ENCODE assay signal across 27 cellular contexts in the genomic region with DNA sequence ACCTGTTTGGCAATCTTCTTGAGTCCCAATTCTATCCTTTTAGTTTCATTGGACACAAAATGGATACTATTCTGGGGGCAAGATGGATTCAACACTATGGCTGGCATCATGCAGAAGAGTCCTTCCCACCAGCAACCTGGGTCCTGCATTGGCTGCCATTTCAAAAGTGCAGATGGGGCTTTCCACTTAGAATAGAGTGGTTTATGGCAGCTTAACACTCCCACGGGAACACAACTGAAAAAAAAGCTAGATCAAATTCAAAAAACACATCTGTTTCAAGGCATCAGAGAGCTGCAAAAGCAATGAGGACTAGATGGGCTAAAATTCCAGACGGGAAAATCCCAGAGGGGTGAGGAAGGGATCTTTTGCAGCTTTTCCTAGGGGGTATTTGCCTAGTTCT. TPM values are rescaled to one million over a fixed set of nuclear protein-coding genes. Genes with fewer than 3 reads are reported as not detected.
DNase-seq lines count a peak whose midpoint lies in the region; ATAC-seq, FAIRE-seq and TF ChIP-seq lines count a peak whose summit lies in the region.
"Had no signal": no experiment of that assay in that cellular context is flagged by ENCODE, and none has a peak within 500 bp of the region (broad histone marks: within the 10 kb centered on the region; RNA-seq: fewer than 3 reads in every experiment).

No MANE protein-coding gene starts in this region.

- no peak overlapping the region for H3K56ac ChIP-seq in H1 (replicated peaks; ENCODE audit: insufficient read length, low read depth, low read length)

- H3K9me3 Mint-ChIP-seq in T-cell: no peaks in the 10 kb centered on the region
- H3K9me3 Mint-ChIP-seq: activated naive CD8-positive, alpha-beta T cell treated with anti-CD3 and anti-CD28 coated beads for 36 hours; activated T-helper 17 cell treated with anti-CD3 and anti-CD28 coated beads, Interleukin-2, amount 50 U/mL, for 72 hours had no signal

- 79% methylated on average over 2 of the region's 2 CpGs; no CpG with 5 or more reads in 1 of the 2 experiments for WGBS in H1 (ENCODE audit: extremely low coverage in 1 of 2, insufficient coverage in 1 of 2, insufficient read length in 1 of 2, insufficient replicate concordance in 2 of 2, low coverage in 1 of 2, low lambda C conversion rate in 2 of 2, missing lambda C conversion rate in 1 of 2), 2 experiments

- no peak for TF ChIP-seq EP300 in H1 (IDR thresholded peaks at IDR 0.05; ENCODE audit: borderline replicate concordance in 1 of 2, low read depth in 2 of 2, low read length in 2 of 2)

- H3K9me3 ChIP-seq in H1 (ENCODE audit: insufficient read depth in 2 of 2, low read depth in 1 of 2, low read length in 1 of 2): no peaks in the 10 kb centered on the region
- H3K9me3 ChIP-seq: SK-N-SH, tibial artery had no signal

- POLR2A ChIA-PET in H1 (lab: Charles Lee; ENCODE audit: partially characterized antibody): no interaction called here
- POLR2A ChIA-PET in T-cell (lab: Charles Lee): no interaction called here

- H2AK5ac ChIP-seq in H1 (ENCODE audit: low read depth, low read length): no peak overlapping the region

- H4K8ac ChIP-seq in H1 (ENCODE audit: extremely low read depth, insufficient read depth, low read length): no peak overlapping the region

- no peak overlapping the region for H2BK120ac ChIP-seq in H1 (replicated peaks; ENCODE audit: low read depth, low read length)

- no peaks in the 10 kb centered on the region for H3K79me1 ChIP-seq in H1 (ENCODE audit: low read depth, low read length)

- H3K4ac ChIP-seq in H1 (replicated peaks; ENCODE audit: insufficient read length, low read depth, low read length): no peak overlapping the region

- peaks cover 0 to 8% (median 2%) of the 10 kb centered on the region in 3 donors for H3K4me1 Mint-ChIP-seq in T-cell
- H3K4me1 Mint-ChIP-seq: activated T-helper 17 cell treated with anti-CD3 and anti-CD28 coated beads, Interleukin-2, amount 50 U/mL, for 72 hours had no signal

- H2BK12ac ChIP-seq in H1 (ENCODE audit: low read depth, low read length): no peak overlapping the region

- H4K5ac ChIP-seq in H1 (ENCODE audit: insufficient read length, low read depth, low read length): no peak overlapping the region

- H3K4me3 ChIP-seq in GM12865 (ENCODE audit: low read depth, low read length): 0 out of 2 replicates have a peak overlapping the region, but pooled peaks have one; percentile 14
- H3K4me3 ChIP-seq in H1 (ENCODE audit: extremely low read depth in 1 of 4, insufficient read depth in 2 of 4, low read depth in 3 of 4, low read length in 4 of 4): no peak overlapping the region
- H3K4me3 ChIP-seq: hepatocyte, tibial artery had no signal

- CTCF ChIA-PET in H1 (lab: Charles Lee; ENCODE audit: partially characterized antibody): interaction anchor here (1.0 to 1.4 kb wide), 4 partner anchors 16 to 398 kb away, joined by 3 to 4 read pairs (median 3); a partner anchor contains a TSS
- CTCF ChIA-PET in T-cell (lab: Charles Lee): no interaction called here

- H3K4me2 ChIP-seq in H1 (ENCODE audit: insufficient read depth in 1 of 2, low read depth in 2 of 2, low read length in 2 of 2): no peak overlapping the region
- H3K4me2 ChIP-seq: hepatocyte, SK-N-SH had no signal

- ATAC-seq in HG03432 (IDR thresholded peaks at IDR 0.05; ENCODE audit: unreplicated experiment) (peak; percentile 54), GM18505 (IDR thresholded peaks at IDR 0.05; ENCODE audit: unreplicated experiment) (no peak), GM21786 (IDR thresholded peaks at IDR 0.05; ENCODE audit: unreplicated experiment) (no peak), T-cell (replicated peaks in 1 of 4) (no peak)
- ATAC-seq: activated CD4-positive, CD25-positive, alpha-beta regulatory T cell treated with anti-CD3 and anti-CD28 coated beads, Interleukin-2, amount 50 U/mL, for 24 hours; activated T-helper 17 cell treated with anti-CD3 and anti-CD28 coated beads, Interleukin-2, amount 50 U/mL, for 72 hours had no signal

- no peaks in the 10 kb centered on the region for H3K79me2 ChIP-seq in H1 (ENCODE audit: control insufficient read depth in 1 of 2, insufficient read depth in 2 of 2, low read length in 2 of 2)
- H3K79me2 ChIP-seq: hepatocyte had no signal

- H3K4me3 Mint-ChIP-seq in T-cell: no peak overlapping the region
- H3K4me3 Mint-ChIP-seq: activated naive CD8-positive, alpha-beta T cell treated with anti-CD3 and anti-CD28 coated beads for 36 hours; activated T-helper 17 cell treated with anti-CD3 and anti-CD28 coated beads, Interleukin-2, amount 50 U/mL, for 72 hours had no signal

- H3K4me1 ChIP-seq in H1 (replicated peaks in 1 of 4; ENCODE audit: control insufficient read depth in 3 of 4, insufficient read depth in 4 of 4, low read length in 3 of 4): no peaks in the 10 kb centered on the region

- H3K27me3 Mint-ChIP-seq in T-cell: peaks cover 3 to 7% of the 10 kb centered on the region in 2 donors

- no peak overlapping the region for H3K14ac ChIP-seq in H1 (ENCODE audit: insufficient read length)

- no peak for FAIRE-seq in H1 (lab: Jason Lieb, UNC)
- FAIRE-seq: islet of Langerhans, RCC 7860 had no signal

- no peak overlapping the region for H3K23ac ChIP-seq in H1 (ENCODE audit: insufficient read length)

- H4K91ac ChIP-seq in H1 (replicated peaks; ENCODE audit: insufficient read length, low read length): no peak overlapping the region

- TF ChIP-seq CTCF in GM12865 (IDR thresholded peaks at IDR 0.05; ENCODE audit: insufficient read depth, low read depth, low read length, missing control alignments): no peak
- TF ChIP-seq CTCF in H1 (IDR thresholded peaks at IDR 0.05; ENCODE audit: control extremely low read depth in 1 of 3, insufficient read depth in 1 of 3, low read depth in 1 of 3, low read length in 3 of 3): no peak

- TF ChIP-seq POLR2A in H1 (IDR thresholded peaks at IDR 0.05; ENCODE audit: control extremely low read depth in 1 of 2, low read depth in 2 of 2, low read length in 2 of 2): no peak
- no peak for TF ChIP-seq POLR2A in GM18505 (IDR thresholded peaks at IDR 0.05; ENCODE audit: borderline replicate concordance, extremely low read depth, insufficient read depth, insufficient read length)

- H2BK5ac ChIP-seq in H1 (ENCODE audit: low read depth, low read length): no peak overlapping the region

- no peak overlapping the region for H3K27ac ChIP-seq in H1 (ENCODE audit: low read depth, low read length)
- H3K27ac ChIP-seq: hepatocyte, tibial artery had no signal

- H3K23me2 ChIP-seq in H1 (ENCODE audit: low read depth, low read length): no peaks in the 10 kb centered on the region

- no peaks in the 10 kb centered on the region for H3K36me3 Mint-ChIP-seq in T-cell
- H3K36me3 Mint-ChIP-seq: activated naive CD8-positive, alpha-beta T cell treated with anti-CD3 and anti-CD28 coated beads for 36 hours had no signal

- H3K18ac ChIP-seq in H1 (ENCODE audit: extremely low read depth, low read length): no peak overlapping the region

- no peak for TF ChIP-seq RAD21 in H1 (IDR thresholded peaks at IDR 0.05 in 1 of 2, conservative IDR thresholded peaks at IDR 0.05 in 1 of 2; ENCODE audit: low read depth in 2 of 2, low read length in 2 of 2)

- no peak overlapping the region for H2BK15ac ChIP-seq in H1 (ENCODE audit: low read length)

- 0 out of 2 replicates have a peak overlapping the region, but pooled peaks have one; percentile 59 for H2AFZ ChIP-seq in H1 (ENCODE audit: low read length)
- H2AFZ ChIP-seq: hepatocyte had no signal

- H3K9ac ChIP-seq in H1 (replicated peaks in 1 of 4; ENCODE audit: extremely low read depth in 1 of 4, low read depth in 3 of 4, low read length in 3 of 4): no peak overlapping the region
- H3K9ac ChIP-seq: SK-N-SH had no signal

- no peak overlapping the region for H3K27ac Mint-ChIP-seq in T-cell
- H3K27ac Mint-ChIP-seq: activated naive CD8-positive, alpha-beta T cell treated with anti-CD3 and anti-CD28 coated beads for 36 hours; activated T-helper 17 cell treated with anti-CD3 and anti-CD28 coated beads, Interleukin-2, amount 50 U/mL, for 72 hours had no signal

- H2BK20ac ChIP-seq in H1 (ENCODE audit: low read length): no peak overlapping the region

- no peaks in the 10 kb centered on the region for H3K27me3 ChIP-seq in H1 (replicated peaks in 1 of 4; ENCODE audit: control insufficient read depth in 3 of 4, extremely low read depth in 1 of 4, insufficient read depth in 3 of 4, low read length in 3 of 4)
- H3K27me3 ChIP-seq: hepatocyte, tibial artery had no signal

- H4K20me1 ChIP-seq in H1 (replicated peaks in 1 of 2; ENCODE audit: control insufficient read depth in 1 of 2, insufficient read depth in 2 of 2, low read length in 2 of 2): no peaks in the 10 kb centered on the region

- H3K36me3 ChIP-seq in H1 (ENCODE audit: control insufficient read depth in 2 of 4, insufficient read depth in 4 of 4, low read length in 3 of 4): no peaks in the 10 kb centered on the region
- H3K36me3 ChIP-seq: tibial artery had no signal

- DNase-seq in Ammon's horn (ENCODE audit: low spot score) (peak; percentile 18), GM12865 (ENCODE audit: low read depth) (peak; percentile 49), H1 (ENCODE audit: low read depth in 1 of 2, low spot score in 2 of 2) (no peak), NCI-H748 treated with DMSO at 0.1 percent for 48 hours (lab: John Stamatoyannopoulos, UW) (no peak), T-cell (no peak)
- DNase-seq: activated naive CD8-positive, alpha-beta T cell treated with anti-CD3 and anti-CD28 coated beads for 36 hours; cortex of kidney; mammary epithelial cell; NCI-H1092 treated with DMSO at 0.1 percent for 48 hours; NCI-H2081 treated with DMSO at 0.1 percent for 48 hours; NCI-H774; SK-N-SH; stimulated activated naive CD4-positive, alpha-beta T cell treated with Interleukin-2 at 50 U/mL for 16 hours; T1000; tibial artery had no signal

TF ChIP-seq in H1, 55 proteins besides CTCF, POLR2A, EP300 and RAD21 (continues in another document):
- TF ChIP-seq CEBPB (IDR thresholded peaks at IDR 0.05; ENCODE audit: low read depth, low read length): no peak
- TF ChIP-seq TAF7 (optimal IDR thresholded peaks at IDR 0.05; ENCODE audit: borderline replicate concordance, low read depth, low read length): no peak
- no peak for TF ChIP-seq GTF2F1 (IDR thresholded peaks at IDR 0.05; ENCODE audit: borderline replicate concordance, low read depth, low read length)
- no peak for TF ChIP-seq SIN3A (conservative IDR thresholded peaks at IDR 0.05 in 1 of 2, IDR thresholded peaks at IDR 0.05 in 1 of 2; ENCODE audit: low read depth in 1 of 2, low read length in 2 of 2)
- no peak for TF ChIP-seq JUND (IDR thresholded peaks at IDR 0.05; ENCODE audit: low read length)
- no peak for TF ChIP-seq BCL11A (IDR thresholded peaks at IDR 0.05; ENCODE audit: low read depth in 2 of 2, low read length in 2 of 2)

RNA-seq across cellular contexts. Expression of a gene that starts 11.2 kb away (rescaled TPM):
- total RNA-seq in H1 (2021; fragmentation: NEBNext Ultra II Directional; extraction: Animal tissue kit (Norgen Biotek cat#: 25700)): not detected in 2 replicates
- not detected in 2 replicates for polyA plus RNA-seq in H1 (2011; rRNA removed)
- not detected for polyA plus RNA-seq in H1 (2011; cell fraction: cytosol; rRNA removed)
- not detected for polyA plus RNA-seq in H1 (2011; cell fraction: nucleus; rRNA removed)
- not detected in 4 replicates for polyA plus RNA-seq in H1 (2012, experiment 1 of 2)
- not detected for polyA plus RNA-seq in H1 (2012, experiment 2 of 2)
- not detected for polyA plus RNA-seq in H1 (2013, experiment 1 of 2)
- not detected for polyA plus RNA-seq in H1 (2013, experiment 2 of 2)
- not detected in 2 replicates for polyA minus RNA-seq in H1 (2011; rRNA and poly(A)+ RNA removed)
- not detected for polyA minus RNA-seq in H1 (2011; cell fraction: cytosol; rRNA and poly(A)+ RNA removed)
- polyA minus RNA-seq in H1 (2011; cell fraction: nucleus; rRNA and poly(A)+ RNA removed): not detected
- not detected for total RNA-seq in T-cell
- total RNA-seq: activated naive CD8-positive, alpha-beta T cell treated with anti-CD3 and anti-CD28 coated beads for 36 hours; activated T-helper 17 cell treated with anti-CD3 and anti-CD28 coated beads, Interleukin-2, amount 50 U/mL, for 72 hours; fibroblast of villous mesenchyme; hepatocyte; HT1080; mammary epithelial cell; osteoblast; sciatic nerve had no signal
- polyA plus RNA-seq: hepatocyte, mammary epithelial cell, SK-N-SH had no signal

Comparison
In these comparisons a context has a peak if more than half of its experiments do, and no peak if none do; other contexts are left out.
1. DNase-seq: peak in Ammon's horn (single experiment) and GM12865 (single experiment); none in H1 (0 of 2), NCI-H748 treated with DMSO at 0.1 percent for 48 hours (single experiment) and T-cell (0 of 34).